ENCODE assay signal across 8 cellular contexts in the genomic region with DNA sequence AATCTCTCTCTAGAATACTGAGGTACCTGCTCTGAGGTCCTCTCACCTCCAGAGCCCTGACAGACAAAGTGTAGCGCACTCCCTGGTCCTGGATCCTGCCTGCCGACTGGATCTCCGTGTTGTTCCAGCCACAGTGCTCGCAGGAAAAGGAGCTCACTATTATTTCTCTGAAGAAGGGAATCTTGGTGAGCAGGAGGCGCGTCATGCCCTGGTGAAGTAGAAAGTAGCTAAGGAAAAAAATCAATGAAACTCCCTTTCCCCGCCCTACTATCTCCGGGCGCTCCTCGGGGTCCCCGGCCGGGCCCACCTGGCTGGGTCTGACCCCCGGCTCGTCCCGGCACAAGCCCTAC. TPM values are rescaled to one million over a fixed set of nuclear protein-coding genes. Genes with fewer than 3 reads are reported as not detected.
DNase-seq lines count a peak whose midpoint lies in the region; ATAC-seq and FAIRE-seq lines count a peak whose summit lies in the region.

No MANE protein-coding gene starts in this region.

- peak overlapping the region; percentile 56 for H3K27ac ChIP-seq in right cardiac atrium (ENCODE audit: low read length)
- H3K27ac ChIP-seq in small intestine (ENCODE audit: low read depth in 1 of 2, low read length in 1 of 2), result peak overlapping the region; percentile 79 to 84

- H3K9me3 ChIP-seq in right cardiac atrium (ENCODE audit: control insufficient read depth, low read length) (no peaks in the 10 kb centered on the region), small intestine (ENCODE audit: control insufficient read depth, low read depth) (no peaks in the 10 kb centered on the region)

- H3K4me1 Mint-ChIP-seq in activated CD4-positive, alpha-beta T cell treated with anti-CD3 and anti-CD28 coated beads, Interleukin-2, amount 10 ng/mL, durations not matched to agents 7 days and 5 days, result peaks cover 48% of the 10 kb centered on the region
- peaks cover 44 to 67% (median 65%) of the 10 kb centered on the region in 3 donors for H3K4me1 Mint-ChIP-seq in T-cell

- H3K9me3 Mint-ChIP-seq in activated CD4-positive, alpha-beta T cell treated with anti-CD3 and anti-CD28 coated beads, Interleukin-2, amount 10 ng/mL, durations not matched to agents 7 days and 5 days, result no peaks in the 10 kb centered on the region
- H3K9me3 Mint-ChIP-seq in T-cell, result no peaks in the 10 kb centered on the region

- no peaks in the 10 kb centered on the region for H3K27me3 Mint-ChIP-seq in activated CD4-positive, alpha-beta T cell treated with anti-CD3 and anti-CD28 coated beads, Interleukin-2, amount 10 ng/mL, durations not matched to agents 7 days and 5 days
- no peaks in the 10 kb centered on the region for H3K27me3 Mint-ChIP-seq in T-cell

- intact Hi-C loops in right cardiac atrium (cut with DNase I), result no loop called here

- H3K36me3 Mint-ChIP-seq in activated CD4-positive, alpha-beta T cell treated with anti-CD3 and anti-CD28 coated beads, Interleukin-2, amount 10 ng/mL, durations not matched to agents 7 days and 5 days (ENCODE audit: low read depth), result peaks cover 43% of the 10 kb centered on the region
- peaks cover 43% of the 10 kb centered on the region for H3K36me3 Mint-ChIP-seq in T-cell

- no peak for DNase-seq in activated CD4-positive, alpha-beta T cell treated with anti-CD3 and anti-CD28 coated beads, Interleukin-2, amount 10 ng/mL, durations not matched to agents 7 days and 5 days
- DNase-seq in activated CD4-positive, alpha-beta T cell treated with anti-CD3 and anti-CD28 coated beads, Interleukin-2, amount 50 U/mL, for 4 hours, result no peak
- peak in 1 of 34 experiments; percentile 6 for DNase-seq in T-cell
- DNase-seq in right cardiac atrium, result no peak
- DNase-seq in small intestine, result no peak
- DNase-seq in middle frontal gyrus (ENCODE audit: extremely low spot score, low spot score), result no peak
- no peak for DNase-seq in activated CD4-positive, alpha-beta T cell treated with anti-CD3 and anti-CD28 coated beads for 48 hours

- H3K4me3 ChIP-seq in right cardiac atrium (ENCODE audit: low read length), result peak overlapping the region; percentile 99
- peak overlapping the region; percentile 87 to 89 for H3K4me3 ChIP-seq in small intestine (ENCODE audit: low read depth in 1 of 2, low read length in 2 of 2)

- FAIRE-seq in small intestine (lab: Jason Lieb, UNC), result no peak

- peaks cover 3% of the 10 kb centered on the region for H3K4me1 ChIP-seq in right cardiac atrium (ENCODE audit: control insufficient read depth, insufficient read depth, low read length)
- peaks cover 6 to 8% of the 10 kb centered on the region in 2 donors for H3K4me1 ChIP-seq in small intestine (ENCODE audit: control insufficient read depth in 2 of 2, insufficient read depth in 1 of 2, low read depth in 1 of 2, low read length in 1 of 2)

- H3K27ac Mint-ChIP-seq in activated CD4-positive, alpha-beta T cell treated with anti-CD3 and anti-CD28 coated beads, Interleukin-2, amount 10 ng/mL, durations not matched to agents 7 days and 5 days, result peak overlapping the region; percentile 83
- H3K27ac Mint-ChIP-seq in T-cell, result peak overlapping the region; percentile 52 to 87

- H3K36me3 ChIP-seq in small intestine (ENCODE audit: control insufficient read depth in 2 of 2, insufficient read depth in 2 of 2, low read length in 2 of 2), result peaks cover 11 to 17% of the 10 kb centered on the region in 2 donors

- H3K27me3 ChIP-seq in right cardiac atrium (ENCODE audit: control insufficient read depth, insufficient read depth) (no peaks in the 10 kb centered on the region), small intestine (ENCODE audit: control insufficient read depth in 2 of 2, insufficient read depth in 2 of 2, low read length in 2 of 2) (no peaks in the 10 kb centered on the region)

- peak overlapping the region; percentile 87 for H3K4me3 Mint-ChIP-seq in activated CD4-positive, alpha-beta T cell treated with anti-CD3 and anti-CD28 coated beads, Interleukin-2, amount 10 ng/mL, durations not matched to agents 7 days and 5 days
- H3K4me3 Mint-ChIP-seq in T-cell, result peak overlapping the region; percentile 82 to 97 (median 93)

- WGBS in right cardiac atrium, result under 1% methylated on average over 15 of the region's 15 CpGs
- 0 to 1% (median 0%) methylated on average over 15 of the region's 15 CpGs for WGBS in small intestine, 3 donors

- peak in 2 of 4 experiments; percentile 5 to 7 for ATAC-seq in T-cell (replicated peaks in 1 of 4)
- no peak for ATAC-seq in right cardiac atrium
- no peak for ATAC-seq in HG03457 (IDR thresholded peaks at IDR 0.05; ENCODE audit: unreplicated experiment)

- CTCF ChIA-PET in activated CD4-positive, alpha-beta T cell treated with anti-CD3 and anti-CD28 coated beads, Interleukin-2, amount 10 ng/mL, durations not matched to agents 7 days and 5 days (lab: Charles Lee), result interaction anchor here (0.6 to 2.8 kb wide), 7 partner anchors 11 to 315 kb away, joined by 3 to 15 read pairs (median 3); a partner anchor contains a TSS
- CTCF ChIA-PET in T-cell (lab: Charles Lee), result interaction anchor here in 1 of 2 donors (0.7 to 2.3 kb wide), 7 partner anchors 11 to 440 kb away, joined by 3 to 14 read pairs (median 3); a partner anchor contains a TSS

- POLR2A ChIA-PET in activated CD4-positive, alpha-beta T cell treated with anti-CD3 and anti-CD28 coated beads, Interleukin-2, amount 10 ng/mL, durations not matched to agents 7 days and 5 days (lab: Charles Lee), result interaction anchor here (0.6 to 0.7 kb wide), 2 partner anchors 65 to 312 kb away, joined by 4 to 5 read pairs; no protein-coding TSS in a partner anchor
- POLR2A ChIA-PET in T-cell (lab: Charles Lee), result interaction anchor here (0.6 to 2.3 kb wide), 10 partner anchors 12 to 541 kb away, joined by 3 to 9 read pairs (median 4); a partner anchor contains a TSS

RNA-seq across cellular contexts. Expression of a gene that starts 0.4 kb away (rescaled TPM):
- total RNA-seq in activated CD4-positive, alpha-beta T cell treated with anti-CD3 and anti-CD28 coated beads, Interleukin-2, amount 10 ng/mL, durations not matched to agents 7 days and 5 days, result 10 to 100 TPM; 55.9 to 58.3 TPM
- total RNA-seq in T-cell (100 to 1,000 TPM in 2 of 5 donors, 10 to 100 TPM in 3; 57.8 to 113 (median 62.2) TPM), right cardiac atrium (10 to 100 TPM; 17.1 to 30.3 (median 23.7) TPM)
- polyA plus RNA-seq in right cardiac atrium (9.6 TPM), small intestine (10 to 100 TPM; 24.5 to 29.1 (median 27.3) TPM)

RNA-seq across cellular contexts. Expression of a gene that starts 4.3 kb away (rescaled TPM):
- not detected for total RNA-seq in activated CD4-positive, alpha-beta T cell treated with anti-CD3 and anti-CD28 coated beads, Interleukin-2, amount 10 ng/mL, durations not matched to agents 7 days and 5 days
- total RNA-seq in T-cell (under 1 TPM in 2 of 5 donors, not detected in 3; 0.19 to 0.85 TPM), right cardiac atrium (not detected)
- polyA plus RNA-seq in right cardiac atrium (not detected), small intestine (under 1 TPM in 1 of 3 donors, not detected in 2; 0.22 TPM)

RNA-seq across cellular contexts. Expression of a gene that starts 14.6 kb away (rescaled TPM):
- total RNA-seq in activated CD4-positive, alpha-beta T cell treated with anti-CD3 and anti-CD28 coated beads, Interleukin-2, amount 10 ng/mL, durations not matched to agents 7 days and 5 days, result 10 to 100 TPM; 37.5 to 39.9 TPM
- total RNA-seq in T-cell, result 10 to 100 TPM in 4 of 5 donors, 1 to 10 TPM in 1; 9.8 to 23.0 (median 20.5) TPM
- total RNA-seq in right cardiac atrium, result 1 to 10 TPM; 7.8 to 9.0 (median 8.2) TPM
- 5.7 TPM for polyA plus RNA-seq in right cardiac atrium
- polyA plus RNA-seq in small intestine, result 10 to 100 TPM; 13.6 to 29.1 (median 18.4) TPM

RNA-seq across cellular contexts. Expression of a gene that starts 35.7 kb away (rescaled TPM):
- not detected for total RNA-seq in activated CD4-positive, alpha-beta T cell treated with anti-CD3 and anti-CD28 coated beads, Interleukin-2, amount 10 ng/mL, durations not matched to agents 7 days and 5 days
- total RNA-seq in T-cell (not detected), right cardiac atrium (not detected)
- polyA plus RNA-seq in right cardiac atrium (0.05 TPM), small intestine (1,000 to 10,000 TPM in 2 of 3 donors, 100 to 1,000 TPM in 1; 338 to 9,049 (median 8,594) TPM)

RNA-seq across cellular contexts. Expression of a gene that starts 42.3 kb away (rescaled TPM):
- total RNA-seq in activated CD4-positive, alpha-beta T cell treated with anti-CD3 and anti-CD28 coated beads, Interleukin-2, amount 10 ng/mL, durations not matched to agents 7 days and 5 days, result not detected
- total RNA-seq in T-cell, result 1 to 10 TPM in 3 of 5 donors, not detected in 2; 3.3 to 4.1 (median 3.7) TPM
- under 1 TPM in 1 of 4 donors, not detected in 3; 0.72 TPM for total RNA-seq in right cardiac atrium
- polyA plus RNA-seq in right cardiac atrium, result not detected
- polyA plus RNA-seq in small intestine, result over 10,000 TPM in 1 of 3 donors, 1,000 to 10,000 TPM in 1, 100 to 1,000 TPM in 1; 273 to 10,182 (median 4,196) TPM
